8 cellular contexts compared by ENCODE assay signal in the genomic region with DNA sequence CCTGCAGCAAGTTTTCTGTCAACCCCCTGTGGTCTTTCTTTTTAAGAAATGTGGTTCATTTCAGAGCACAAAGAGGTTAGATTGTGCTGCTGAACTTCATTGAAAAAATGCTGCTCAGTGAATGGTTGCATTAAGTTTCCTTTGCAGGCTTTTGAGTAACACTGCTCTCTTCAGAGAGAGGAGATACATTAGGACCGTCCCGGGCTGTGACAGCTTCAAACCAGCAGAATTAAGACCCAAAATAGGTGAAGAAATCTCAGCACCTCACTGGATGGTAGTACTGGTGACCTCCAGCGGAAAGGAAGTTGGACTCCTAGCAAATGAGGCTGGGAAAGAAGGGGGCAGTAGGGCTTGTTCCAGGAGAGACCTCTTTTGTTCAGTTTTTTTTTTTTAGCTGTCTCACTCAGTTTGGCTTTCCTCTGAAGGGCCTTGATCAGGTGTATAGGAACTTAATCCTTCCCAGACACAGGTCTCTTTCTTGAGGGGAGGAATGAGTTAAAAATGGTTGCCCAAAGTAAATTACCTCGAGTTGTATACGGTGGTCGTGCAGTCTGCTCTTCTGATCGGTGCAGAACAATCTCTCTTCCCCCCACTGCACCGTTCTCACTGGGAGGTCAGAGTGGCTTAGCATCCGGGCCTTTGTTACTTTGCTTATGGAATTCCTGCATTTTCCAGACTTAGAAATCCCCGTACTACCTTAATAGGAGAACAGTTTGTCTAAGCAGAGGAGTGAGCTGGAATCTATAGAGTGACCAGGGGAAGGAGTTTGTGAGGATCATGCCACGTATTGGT.
A peak's percentile ranks its signal among the peaks of the same experiment; 100 is the strongest.
DNase-seq lines count a peak whose midpoint lies in the region; ATAC-seq and TF ChIP-seq lines count a peak whose summit lies in the region.

No MANE protein-coding gene starts in this region.

- H3K27ac ChIP-seq in OCI-LY3 (ENCODE audit: low read length) (peak overlapping the region; percentile 87), neuronal stem cell (replicated peaks; ENCODE audit: low read length) (peak overlapping the region; percentile 91)

- POLR2A ChIA-PET in BJ (lab: Charles Lee), result interaction anchor here (0.7 kb wide), 1 partner anchor 288 kb away, joined by 3 read pairs; no protein-coding TSS in a partner anchor

- no peak overlapping the region for H2BK15ac ChIP-seq in neuronal stem cell (ENCODE audit: low read length)

- H2AFZ ChIP-seq in OCI-LY3 (ENCODE audit: low read depth, low read length), result no peak overlapping the region
- no peak overlapping the region for H2AFZ ChIP-seq in neuronal stem cell (ENCODE audit: low read length)

- no peak overlapping the region for H2BK120ac ChIP-seq in neuronal stem cell (ENCODE audit: low read depth, low read length)

- no peak overlapping the region for H3K14ac ChIP-seq in neuronal stem cell (ENCODE audit: low read length)

- no peak overlapping the region for H3K4ac ChIP-seq in neuronal stem cell (ENCODE audit: low read length)

- ATAC-seq in HG03159 (IDR thresholded peaks at IDR 0.05; ENCODE audit: unreplicated experiment) (no peak), HG02970 (IDR thresholded peaks at IDR 0.05; ENCODE audit: low FRiP score, unreplicated experiment) (no peak)

- no peak overlapping the region for H4K8ac ChIP-seq in neuronal stem cell (ENCODE audit: low read depth, low read length)

- no CpG with 5 or more reads among the region's 11 CpGs for WGBS in neuronal stem cell (ENCODE audit: extremely low coverage in 2 of 2, insufficient read length in 2 of 2, insufficient replicate concordance in 1 of 2), 2 donors

- no peak overlapping the region for H3K23ac ChIP-seq in neuronal stem cell (ENCODE audit: low read depth, low read length, poor library complexity)

- TF ChIP-seq CTCF in BJ (IDR thresholded peaks at IDR 0.05; ENCODE audit: insufficient read depth, low read depth, low read length) (no peak), OCI-LY3 (IDR thresholded peaks at IDR 0.05; ENCODE audit: low read depth, low read length) (no peak), epithelial cell of proximal tubule (conservative IDR thresholded peaks at IDR 0.05; ENCODE audit: low read depth, low read length) (no peak)

- H4K91ac ChIP-seq in neuronal stem cell (ENCODE audit: low read depth, low read length, poor library complexity), result no peak overlapping the region

- H3K4me2 ChIP-seq in OCI-LY3 (ENCODE audit: low read length) (peak overlapping the region; percentile 100), neuronal stem cell (ENCODE audit: insufficient read depth, low read length, poor library complexity, severe bottlenecking) (peak overlapping the region; percentile 60)

- H3K4me3 ChIP-seq in BJ (ENCODE audit: low read depth, low read length) (peak overlapping the region; percentile 79), OCI-LY3 (ENCODE audit: low read length) (peak overlapping the region; percentile 98), epithelial cell of proximal tubule (ENCODE audit: low read depth, low read length) (peak overlapping the region; percentile 85), neuronal stem cell (ENCODE audit: low read length in 2 of 2) (peak overlapping the region; percentile 28 to 64)

- H3K36me3 ChIP-seq in BJ (ENCODE audit: control insufficient read depth, insufficient read depth, low read length) (no peaks in the 10 kb centered on the region), OCI-LY3 (replicated peaks; ENCODE audit: low read depth, low read length) (no peaks in the 10 kb centered on the region), neuronal stem cell (replicated peaks in 1 of 2; ENCODE audit: control insufficient read depth in 2 of 2, insufficient read depth in 2 of 2, low read length in 2 of 2) (no peaks in the 10 kb centered on the region)

- no peak overlapping the region for H2AK5ac ChIP-seq in neuronal stem cell (ENCODE audit: low read depth, low read length)

- no peak overlapping the region for H3K18ac ChIP-seq in neuronal stem cell (ENCODE audit: low read length)

- CTCF ChIA-PET in BJ (lab: Yijun Ruan, JAX), result interaction anchor here (0.6 to 2.4 kb wide), 6 partner anchors 11 to 431 kb away, joined by 3 to 21 read pairs (median 4); no protein-coding TSS in a partner anchor

- H3K79me1 ChIP-seq in neuronal stem cell (ENCODE audit: low read depth, low read length), result no peaks in the 10 kb centered on the region

- no peak overlapping the region for H2BK12ac ChIP-seq in neuronal stem cell (ENCODE audit: low read length)

- H3K9ac ChIP-seq in OCI-LY3 (ENCODE audit: low read length) (peak overlapping the region; percentile 93), neuronal stem cell (ENCODE audit: low read depth, low read length, poor library complexity) (no peak overlapping the region)

- H3K4me1 ChIP-seq in OCI-LY3 (ENCODE audit: low read length) (peaks cover 55% of the 10 kb centered on the region), neuronal stem cell (ENCODE audit: control insufficient read depth in 2 of 2, insufficient read depth in 1 of 2, low read depth in 1 of 2, low read length in 2 of 2) (peaks cover 19 to 30% of the 10 kb centered on the region in 2 donors)

- H3K79me2 ChIP-seq in OCI-LY3 (ENCODE audit: low read length), result peaks cover 72% of the 10 kb centered on the region

- DNase-seq in BJ (ENCODE audit: low read depth), result no peak
- no peak for DNase-seq in epithelial cell of proximal tubule (ENCODE audit: low read depth)
- peak; percentile 63 for DNase-seq in neuronal stem cell (ENCODE audit: low spot score)
- DNase-seq in NCI-H1930 (lab: John Stamatoyannopoulos, UW), result no peak
- DNase-seq in AML-193 (lab: John Stamatoyannopoulos, UW), result no peak

- 0 out of 2 replicates have a peak, but pooled peaks cover 2% of the 10 kb centered on the region for H4K20me1 ChIP-seq in OCI-LY3 (ENCODE audit: insufficient read depth, low read length)

- H3K27me3 ChIP-seq in BJ (ENCODE audit: control insufficient read depth, insufficient read depth, low read length) (no peaks in the 10 kb centered on the region), OCI-LY3 (ENCODE audit: low read depth, low read length) (no peaks in the 10 kb centered on the region), neuronal stem cell (ENCODE audit: control insufficient read depth in 3 of 3, insufficient read depth in 3 of 3, low read depth in 1 of 3, low read length in 3 of 3) (no peaks in the 10 kb centered on the region)

- H2BK5ac ChIP-seq in neuronal stem cell (ENCODE audit: low read length), result no peak overlapping the region

- H3K9me3 ChIP-seq in OCI-LY3 (ENCODE audit: insufficient read depth, low read length) (no peaks in the 10 kb centered on the region), neuronal stem cell (replicated peaks in 1 of 2; ENCODE audit: control insufficient read depth in 2 of 2, insufficient read depth in 1 of 2, low read depth in 1 of 2, low read length in 2 of 2) (no peaks in the 10 kb centered on the region)

Comparison
In these comparisons a context has a peak if more than half of its experiments do, and no peak if none do; other contexts are left out.
1. H3K4me3 ChIP-seq: peak in every context shown above with its lines; median percentile 98 in OCI-LY3; 85 in epithelial cell of proximal tubule; 79 in BJ; 46 in neuronal stem cell.